9 cellular contexts compared by ENCODE assay signal in genomic region chr17:37774508-37774907, GRCh38. TPM values are rescaled to one million over a fixed set of nuclear protein-coding genes. Genes with fewer than 3 reads are reported as not detected.
DNase-seq lines count a peak whose midpoint lies in the region; ATAC-seq and TF ChIP-seq lines count a peak whose summit lies in the region.
"Had no signal": no experiment of that assay in that cellular context is flagged by ENCODE, and none has a peak within 500 bp of the region (broad histone marks: within the 10 kb centered on the region; RNA-seq: fewer than 3 reads in every experiment).

No MANE protein-coding gene starts in this region.

- H4K20me1 ChIP-seq in OCI-LY7 (ENCODE audit: insufficient read depth, low read length), result no peaks in the 10 kb centered on the region
- H4K20me1 ChIP-seq in H9 (ENCODE audit: control insufficient read depth, insufficient read depth, insufficient read length), result no peaks in the 10 kb centered on the region

- TF ChIP-seq CTCF in OCI-LY7 (conservative IDR thresholded peaks at IDR 0.05; ENCODE audit: low read length) (no peak), H9 (conservative IDR thresholded peaks at IDR 0.05) (no peak)

- no peak overlapping the region for H3K27ac ChIP-seq in OCI-LY7 (ENCODE audit: low read depth, low read length, poor library complexity, severe bottlenecking)
- H3K27ac ChIP-seq in H9 (ENCODE audit: insufficient read length, low read depth, low read length), result no peak overlapping the region

- H3K9me2 ChIP-seq in OCI-LY7 (ENCODE audit: insufficient read depth, low read length), result no peaks in the 10 kb centered on the region

- POLR2A ChIA-PET in activated CD4-positive, alpha-beta T cell treated with anti-CD3 and anti-CD28 coated beads, Interleukin-2, amount 10 ng/mL, durations not matched to agents 7 days and 5 days (lab: Charles Lee), result no interaction called here
- POLR2A ChIA-PET in OCI-LY7 (lab: Charles Lee), result interaction anchor here (0.6 kb wide), 1 partner anchor 204 kb away, joined by 7 read pairs; no protein-coding TSS in a partner anchor

- H3K79me1 ChIP-seq in H9 (ENCODE audit: insufficient read depth, low read depth, low read length, poor library complexity, severe bottlenecking), result no peaks in the 10 kb centered on the region

- H2BK5ac ChIP-seq in H9 (ENCODE audit: insufficient read length, low read length), result no peak overlapping the region

- H3K79me2 ChIP-seq in OCI-LY7 (ENCODE audit: insufficient read depth, low read depth, low read length), result no peaks in the 10 kb centered on the region
- H3K79me2 ChIP-seq in H9 (ENCODE audit: insufficient read depth, low read length), result no peaks in the 10 kb centered on the region

- H3K27me3 ChIP-seq in H9 (ENCODE audit: insufficient read depth, low read length), result no peaks in the 10 kb centered on the region

- CTCF ChIA-PET in activated CD4-positive, alpha-beta T cell treated with anti-CD3 and anti-CD28 coated beads, Interleukin-2, amount 10 ng/mL, durations not matched to agents 7 days and 5 days (lab: Charles Lee), result no interaction called here
- CTCF ChIA-PET in OCI-LY7 (lab: Charles Lee; ENCODE audit: unreplicated experiment), result no interaction called here

- no peak overlapping the region for H3K18ac ChIP-seq in H9 (ENCODE audit: insufficient read length, low read depth, low read length)

- H3K56ac ChIP-seq in H9 (ENCODE audit: insufficient read length, low read depth, low read length), result no peak overlapping the region

- H3K9me3 Mint-ChIP-seq in activated CD4-positive, alpha-beta T cell treated with anti-CD3 and anti-CD28 coated beads, Interleukin-2, amount 10 ng/mL, durations not matched to agents 7 days and 5 days, result no peaks in the 10 kb centered on the region
- H3K9me3 Mint-ChIP-seq in H9, result no peaks in the 10 kb centered on the region

- no peak overlapping the region for H2BK20ac ChIP-seq in H9 (ENCODE audit: low read depth, low read length, poor library complexity, severe bottlenecking)

- no peak overlapping the region for H3T11ph ChIP-seq in H9 (ENCODE audit: low read length)

- H4K91ac ChIP-seq in H9 (ENCODE audit: insufficient read length, low read depth, low read length), result no peak overlapping the region

- H2BK12ac ChIP-seq in H9 (ENCODE audit: insufficient read length, low read depth, low read length), result no peak overlapping the region

- H3K4me3 ChIP-seq in OCI-LY7 (ENCODE audit: low read depth, low read length, poor library complexity, severe bottlenecking), result no peak overlapping the region

- H3K14ac ChIP-seq in H9 (ENCODE audit: insufficient read depth, low read length), result no peak overlapping the region

- no TSS peak for BruUV-seq in OCI-LY7 (replicated peaks; lab: Mats Ljungman, UMichigan)

- no CpG with 5 or more reads among the region's 5 CpGs for WGBS in H9 (ENCODE audit: extremely low coverage, insufficient read length, low lambda C conversion rate)

- no peak overlapping the region for H2BK15ac ChIP-seq in H9 (ENCODE audit: low read depth, low read length)

- no peak overlapping the region for H2AK5ac ChIP-seq in H9 (ENCODE audit: insufficient read length, low read length)

- no peaks in the 10 kb centered on the region for H3K23me2 ChIP-seq in H9 (ENCODE audit: insufficient read length, low read depth, low read length, poor library complexity, severe bottlenecking)

- H2AFZ ChIP-seq in OCI-LY7 (ENCODE audit: low read length) (peak overlapping the region; percentile 42; the same call in 1 of the 2 replicates), H9 (ENCODE audit: low read length) (no peak overlapping the region)

- no peak overlapping the region for H3K23ac ChIP-seq in H9 (ENCODE audit: insufficient read length, low read depth, low read length)

- peaks cover 42% of the 10 kb centered on the region for H3K4me1 Mint-ChIP-seq in activated CD4-positive, alpha-beta T cell treated with anti-CD3 and anti-CD28 coated beads, Interleukin-2, amount 10 ng/mL, durations not matched to agents 7 days and 5 days
- H3K4me1 Mint-ChIP-seq in H9, result no peaks in the 10 kb centered on the region

- peaks cover 11% of the 10 kb centered on the region for H3K4me1 ChIP-seq in OCI-LY7 (ENCODE audit: insufficient read depth, low read length, poor library complexity, severe bottlenecking)
- no peaks in the 10 kb centered on the region for H3K4me1 ChIP-seq in H9 (ENCODE audit: insufficient read depth, low read length)

- no peak overlapping the region for H4K5ac ChIP-seq in H9 (ENCODE audit: insufficient read length, low read depth, low read length)

- H3K9me3 ChIP-seq in OCI-LY7 (ENCODE audit: low read length) (no peaks in the 10 kb centered on the region), H9 (ENCODE audit: control insufficient read depth, low read depth, low read length) (no peaks in the 10 kb centered on the region)

- H3K4me3 Mint-ChIP-seq in activated CD4-positive, alpha-beta T cell treated with anti-CD3 and anti-CD28 coated beads, Interleukin-2, amount 10 ng/mL, durations not matched to agents 7 days and 5 days, result peak overlapping the region; percentile 14
- no peak overlapping the region for H3K4me3 Mint-ChIP-seq in H9

- no peaks in the 10 kb centered on the region for H3K36me3 Mint-ChIP-seq in activated CD4-positive, alpha-beta T cell treated with anti-CD3 and anti-CD28 coated beads, Interleukin-2, amount 10 ng/mL, durations not matched to agents 7 days and 5 days (ENCODE audit: low read depth)
- H3K36me3 Mint-ChIP-seq in H9 (ENCODE audit: insufficient read depth in 1 of 3, low read depth in 3 of 3), result no peaks in the 10 kb centered on the region

- peaks cover 26% of the 10 kb centered on the region for H3K27me3 Mint-ChIP-seq in activated CD4-positive, alpha-beta T cell treated with anti-CD3 and anti-CD28 coated beads, Interleukin-2, amount 10 ng/mL, durations not matched to agents 7 days and 5 days
- peaks cover 12% of the 10 kb centered on the region for H3K27me3 Mint-ChIP-seq in H9 (ENCODE audit: low read depth)

- DNase-seq in activated CD4-positive, alpha-beta T cell treated with anti-CD3 and anti-CD28 coated beads, Interleukin-2, amount 10 ng/mL, durations not matched to agents 7 days and 5 days, result peak; percentile 64
- no peak for DNase-seq in activated CD4-positive, alpha-beta T cell treated with anti-CD3 and anti-CD28 coated beads, Interleukin-2, amount 50 U/mL, for 4 hours
- DNase-seq in OCI-LY7 (ENCODE audit: low spot score), result peak; percentile 48
- peak in 2 of 3 donors; percentile 21 to 26 for DNase-seq in stimulated activated CD4-positive, alpha-beta T cell treated with anti-CD3 and anti-CD28 coated beads, TNF-alpha, amount 100 ng/mL, for 48 hours (ENCODE audit: low read depth in 3 of 3)
- DNase-seq in NCI-H2196 (lab: John Stamatoyannopoulos, UW; ENCODE audit: unreplicated experiment), result no peak
- no peak for DNase-seq in NCI-H2081 (lab: John Stamatoyannopoulos, UW)
- DNase-seq in H9, result no peak
- DNase-seq: cerebellar nuclear complex had no signal

- no peak overlapping the region for H3K4ac ChIP-seq in H9 (ENCODE audit: low read depth, low read length)

- no peak overlapping the region for H3K27ac Mint-ChIP-seq in activated CD4-positive, alpha-beta T cell treated with anti-CD3 and anti-CD28 coated beads, Interleukin-2, amount 10 ng/mL, durations not matched to agents 7 days and 5 days
- H3K27ac Mint-ChIP-seq in H9, result no peak overlapping the region

- no peak overlapping the region for H3K9ac ChIP-seq in H9 (ENCODE audit: extremely low read depth, insufficient read length, low read length)

- no peak overlapping the region for H2BK120ac ChIP-seq in H9 (ENCODE audit: low read depth, low read length, poor library complexity, severe bottlenecking)

- no peaks in the 10 kb centered on the region for H3K36me3 ChIP-seq in OCI-LY7 (ENCODE audit: insufficient read depth, low read length)

- 0 out of 2 replicates have a peak overlapping the region, but pooled peaks have one; percentile 21 for H3K4me2 ChIP-seq in OCI-LY7 (ENCODE audit: low read length)
- H3K4me2 ChIP-seq in H9 (ENCODE audit: insufficient read depth, insufficient read length, low read length), result no peak overlapping the region

- intact Hi-C loops in OCI-LY7 (cut with micrococcal nuclease; ENCODE audit: unreplicated experiment), result no loop called here

- ATAC-seq in HG02678 (IDR thresholded peaks at IDR 0.05; ENCODE audit: unreplicated experiment), result peak; percentile 88

- H4K8ac ChIP-seq in H9 (replicated peaks; ENCODE audit: insufficient read length, low read depth, low read length), result no peak overlapping the region

RNA-seq across cellular contexts. Expression of gene HNF1B, which starts 29.6 kb away (rescaled TPM):
- total RNA-seq in activated CD4-positive, alpha-beta T cell treated with anti-CD3 and anti-CD28 coated beads, Interleukin-2, amount 10 ng/mL, durations not matched to agents 7 days and 5 days, result under 1 TPM in 1 of 2 experiments, not detected in 1; 0.08 TPM
- total RNA-seq in OCI-LY7 (2014; rRNA removed; shearing (Covaris generic)), result not detected in 2 replicates
- total RNA-seq in OCI-LY7 (2022), result not detected in 2 replicates
- not detected in 2 replicates for total RNA-seq in H9 (2021)

Comparison
In these comparisons a context has a peak if more than half of its experiments do, and no peak if none do; other contexts are left out.
1. DNase-seq: peak in activated CD4-positive, alpha-beta T cell treated with anti-CD3 and anti-CD28 coated beads, Interleukin-2, amount 10 ng/mL, durations not matched to agents 7 days and 5 days (single experiment), OCI-LY7 (single experiment) and stimulated activated CD4-positive, alpha-beta T cell treated with anti-CD3 and anti-CD28 coated beads, TNF-alpha, amount 100 ng/mL, for 48 hours (2 of 3); none in activated CD4-positive, alpha-beta T cell treated with anti-CD3 and anti-CD28 coated beads, Interleukin-2, amount 50 U/mL, for 4 hours (0 of 2), NCI-H2196 (single experiment), NCI-H2081 (0 of 2) and H9 (single experiment).